Comparison of ENCODE assay signal across 8 cellular contexts in the genomic region with DNA sequence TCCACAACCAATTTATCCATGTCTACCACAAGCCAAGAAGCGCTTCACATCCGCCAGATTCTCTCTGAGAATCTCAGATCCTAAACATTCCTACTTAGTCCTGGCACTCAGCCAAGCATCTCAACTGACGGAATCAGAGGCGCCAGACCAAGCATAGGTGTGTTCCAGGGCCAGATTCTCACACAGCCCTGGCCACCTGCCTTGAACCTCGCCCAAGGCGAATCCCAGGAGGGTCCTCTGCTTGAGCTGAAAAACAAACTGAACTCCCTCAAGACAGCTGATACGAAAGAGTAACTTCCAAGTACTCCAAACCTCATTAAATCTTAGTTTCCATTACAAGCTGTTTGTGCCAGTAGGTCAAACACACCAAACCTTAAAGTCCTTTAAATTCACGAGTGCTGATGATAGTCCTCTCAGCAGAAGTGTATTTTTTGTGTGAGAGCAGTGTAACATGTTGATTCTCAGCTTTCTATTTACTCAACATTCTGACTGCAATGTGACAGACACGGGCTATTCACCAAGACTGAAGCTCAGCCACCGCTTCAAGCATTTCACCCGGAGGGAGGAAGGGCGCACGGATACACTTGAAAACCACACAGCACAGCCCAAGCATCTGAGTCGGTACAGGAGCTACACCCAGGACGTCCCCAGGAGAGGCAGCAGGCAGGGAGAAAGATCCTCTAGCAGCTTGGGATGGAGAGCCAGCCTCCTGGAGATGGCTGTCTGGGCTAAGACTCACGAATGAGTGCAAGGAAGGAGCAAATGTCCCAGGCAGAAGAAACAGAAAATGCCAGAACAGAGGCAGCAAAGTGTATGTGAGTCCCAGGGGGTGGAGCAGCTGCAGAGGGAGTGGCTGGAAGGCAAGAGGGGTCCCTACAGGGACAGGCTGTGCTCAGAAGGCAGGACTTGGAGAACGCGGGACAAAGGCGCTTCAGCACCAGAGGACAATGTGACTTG. TPM values are rescaled to one million over a fixed set of nuclear protein-coding genes. Genes with fewer than 3 reads are reported as not detected.
DNase-seq lines count a peak whose midpoint lies in the region; ATAC-seq, FAIRE-seq and TF ChIP-seq lines count a peak whose summit lies in the region.

No MANE protein-coding gene starts in this region.

- H3K36me3 ChIP-seq in adrenal gland (replicated peaks in 1 of 2) (no peaks in the 10 kb centered on the region), kidney (ENCODE audit: control insufficient read depth in 1 of 2, insufficient read depth in 2 of 2, low read length in 2 of 2) (no peaks in the 10 kb centered on the region), transverse colon (no peaks in the 10 kb centered on the region)

- intact Hi-C loops in adrenal gland (cut with DNase I) (no loop called here), kidney (cut with DNase I) (no loop called here), transverse colon (cut with DNase I; ENCODE audit: low total_unique reads) (no loop called here)

- in situ Hi-C loops in transverse colon (cut with MboI; ENCODE audit: low pct_ligation_motif_present in 1 of 4, low pct_unique_long_range_greater_than_20kb in 1 of 4, low sequenced_read_pairs in 3 of 4), result no loop called here

- no peak for DNase-seq in GM12891 (ENCODE audit: insufficient read length, low spot score)
- peak in 5 of 7 donors; percentile 10 to 58 (median 29) for DNase-seq in adrenal gland
- peak; percentile 89 for DNase-seq in kidney
- no peak for DNase-seq in transverse colon
- DNase-seq in omental fat pad (ENCODE audit: low spot score), result no peak

- ATAC-seq in HG03066 (IDR thresholded peaks at IDR 0.05; ENCODE audit: low read depth, unreplicated experiment) (peak; percentile 47), HG02840 (IDR thresholded peaks at IDR 0.05; ENCODE audit: low FRiP score, unreplicated experiment) (no peak), GM18505 (IDR thresholded peaks at IDR 0.05; ENCODE audit: unreplicated experiment) (no peak), omental fat pad (ENCODE audit: low FRiP score) (no peak)

- FAIRE-seq in GM12891 (lab: Jason Lieb, UNC) (peak; percentile 73), kidney (lab: Jason Lieb, UNC) (no peak)

- no peak for TF ChIP-seq EP300 in transverse colon (IDR thresholded peaks at IDR 0.05; ENCODE audit: low read depth)

- H3K9me3 ChIP-seq in adrenal gland (replicated peaks in 1 of 3) (no peaks in the 10 kb centered on the region), kidney (ENCODE audit: control insufficient read depth in 1 of 2, low read length in 2 of 2) (no peaks in the 10 kb centered on the region), transverse colon (no peaks in the 10 kb centered on the region)

- peak overlapping the region in 2 of 5 donors; percentile 3 to 47 for H3K27ac ChIP-seq in adrenal gland
- H3K27ac ChIP-seq in kidney (ENCODE audit: low read depth in 2 of 2, low read length in 2 of 2), result peak overlapping the region in 1 of 2 donors; percentile 13
- H3K27ac ChIP-seq in transverse colon, result peak overlapping the region; percentile 52 to 58 (median 56)

- no peak for TF ChIP-seq CTCF in adrenal gland (IDR thresholded peaks at IDR 0.05)
- TF ChIP-seq CTCF in kidney (IDR thresholded peaks at IDR 0.05; ENCODE audit: borderline replicate concordance, extremely low read depth, insufficient read depth), result no peak
- no peak for TF ChIP-seq CTCF in transverse colon (IDR thresholded peaks at IDR 0.05)
- TF ChIP-seq CTCF in omental fat pad (IDR thresholded peaks at IDR 0.05), result no peak

- no peak overlapping the region for H3K4me3 ChIP-seq in adrenal gland
- H3K4me3 ChIP-seq in kidney (ENCODE audit: low read length in 2 of 2), result peak overlapping the region in 1 of 2 donors; percentile 22
- H3K4me3 ChIP-seq in transverse colon, result peak overlapping the region in 1 of 4 donors; percentile 23

- no peak overlapping the region for H3K9ac ChIP-seq in kidney (ENCODE audit: low read length in 2 of 2)

- TF ChIP-seq POLR2A in GM12891 (IDR thresholded peaks at IDR 0.05; ENCODE audit: low read depth, low read length), result no peak
- no peak for TF ChIP-seq POLR2A in adrenal gland (IDR thresholded peaks at IDR 0.05)
- no peak for TF ChIP-seq POLR2A in transverse colon (IDR thresholded peaks at IDR 0.05)
- no peak for TF ChIP-seq POLR2A in GM18505 (IDR thresholded peaks at IDR 0.05; ENCODE audit: borderline replicate concordance, extremely low read depth, insufficient read depth, insufficient read length)

- H3K27me3 ChIP-seq in adrenal gland (no peaks in the 10 kb centered on the region), transverse colon (no peaks in the 10 kb centered on the region)

- peaks cover 3 to 35% of the 10 kb centered on the region in 2 donors for H3K4me1 ChIP-seq in adrenal gland (replicated peaks in 1 of 2)
- peaks cover 0 to 13% of the 10 kb centered on the region in 2 donors for H3K4me1 ChIP-seq in kidney (ENCODE audit: control insufficient read depth in 1 of 2, insufficient read depth in 1 of 2, low read depth in 1 of 2, low read length in 2 of 2)
- H3K4me1 ChIP-seq in transverse colon, result peaks cover 0 to 33% (median 22%) of the 10 kb centered on the region in 4 donors

- WGBS in adrenal gland, 4 donors, result 62 to 70% (median 65%) methylated on average over 17 to 19 of the region's 19 CpGs
- WGBS in transverse colon (ENCODE audit: low coverage in 1 of 2), 2 donors, result 39 to 65% methylated on average over 6 to 19 of the region's 19 CpGs

TF ChIP-seq in GM12891, 5 proteins besides CTCF, POLR2A, EP300 and RAD21:
- TF ChIP-seq POLR2AphosphoS5 (IDR thresholded peaks at IDR 0.05; ENCODE audit: low read depth, low read length) (no peak), PAX5 (IDR thresholded peaks at IDR 0.05; ENCODE audit: insufficient read depth, low read length, severe bottlenecking) (no peak), SPI1 (IDR thresholded peaks at IDR 0.05; ENCODE audit: low read depth, low read length) (no peak), TAF1 (IDR thresholded peaks at IDR 0.05; ENCODE audit: low read depth, low read length) (no peak), POU2F2 (IDR thresholded peaks at IDR 0.05; ENCODE audit: low read depth, low read length) (no peak)

RNA-seq across cellular contexts. Expression of a gene that starts 6.0 kb away (rescaled TPM):
- 14.8 TPM for polyA plus RNA-seq in GM12891 (2012; ENCODE audit: low read depth, missing spikeins)
- 10 to 100 TPM; 32.8 to 81.1 (median 47.3) TPM for total RNA-seq in adrenal gland
- 10 to 100 TPM; 17.0 to 93.8 (median 41.6) TPM for polyA plus RNA-seq in adrenal gland
- 47.5 TPM for total RNA-seq in kidney
- 21.1 TPM for polyA plus RNA-seq in kidney (ENCODE audit: insufficient read depth, low read depth, low replicate concordance)
- total RNA-seq in transverse colon, result 10 to 100 TPM; 27.3 to 65.3 (median 55.6) TPM
- total RNA-seq in omental fat pad, result 10 to 100 TPM; 30.9 to 54.6 (median 40.0) TPM

Comparison
In these comparisons a context has a peak if more than half of its experiments do, and no peak if none do; other contexts are left out.
1. DNase-seq: peak in adrenal gland (5 of 7) and kidney (single experiment); none in GM12891 (single experiment), transverse colon (single experiment) and omental fat pad (single experiment).